35 cellular contexts compared by ENCODE assay signal in genomic region chr2:232540441-232541041, GRCh38. TPM values are rescaled to one million over a fixed set of nuclear protein-coding genes. Genes with fewer than 3 reads are reported as not detected.
A peak's percentile ranks its signal among the peaks of the same experiment; 100 is the strongest.
DNase-seq lines count a peak whose midpoint lies in the region; ATAC-seq, FAIRE-seq and TF ChIP-seq lines count a peak whose summit lies in the region.
"Had no signal": no experiment of that assay in that cellular context is flagged by ENCODE, and none has a peak within 500 bp of the region (broad histone marks: within the 10 kb centered on the region; RNA-seq: fewer than 3 reads in every experiment).

No MANE protein-coding gene starts in this region.

- CTCF ChIA-PET in MCF 10A (lab: Yijun Ruan, JAX) (no interaction called here), HEK293T (lab: Yijun Ruan, JAX) (no interaction called here)

- H3K9me3 Mint-ChIP-seq in MCF 10A (ENCODE audit: unreplicated experiment) = peaks cover 6% of the 10 kb centered on the region
- H3K9me3 Mint-ChIP-seq: natural killer cell had no signal

- H3K4me3 ChIP-seq in Peyer's patch (no peak overlapping the region), lower lobe of right lung (no peak overlapping the region), psoas muscle (peak overlapping the region; percentile 58), brain microvascular endothelial cell (ENCODE audit: low read depth, low read length) (no peak overlapping the region)
- H3K4me3 ChIP-seq: colonic mucosa, GM12878, HAP-1, left lung, ovary, SJSA1 had no signal

- H3K27ac ChIP-seq in Peyer's patch (no peak overlapping the region), lower lobe of right lung (no peak overlapping the region), psoas muscle (no peak overlapping the region), brain microvascular endothelial cell (no peak overlapping the region)
- H3K27ac ChIP-seq: colonic mucosa, epithelial cell of prostate, left lung, ovary, SJSA1 had no signal

- no peaks in the 10 kb centered on the region for H3K36me3 ChIP-seq in Peyer's patch
- H3K36me3 ChIP-seq in lower lobe of right lung = no peaks in the 10 kb centered on the region
- peaks cover 0 to 14% of the 10 kb centered on the region in 2 donors for H3K36me3 ChIP-seq in psoas muscle (ENCODE audit: insufficient read depth in 1 of 2, low read depth in 1 of 2)
- H3K36me3 ChIP-seq in brain microvascular endothelial cell (replicated peaks) = no peaks in the 10 kb centered on the region
- H3K36me3 ChIP-seq: colonic mucosa, left lung, ovary, SJSA1 had no signal

- no peak for TF ChIP-seq CTCF in D721Med (IDR thresholded peaks at IDR 0.05; ENCODE audit: insufficient read depth, missing control alignments)
- TF ChIP-seq CTCF in Peyer's patch (IDR thresholded peaks at IDR 0.05) = no peak
- TF ChIP-seq CTCF in lower lobe of right lung (IDR thresholded peaks at IDR 0.05) = no peak
- TF ChIP-seq CTCF in psoas muscle (IDR thresholded peaks at IDR 0.05) = no peak
- TF ChIP-seq CTCF in brain microvascular endothelial cell (IDR thresholded peaks at IDR 0.05; ENCODE audit: low read depth, low read length, missing control alignments) = no peak
- TF ChIP-seq CTCF in MCF 10A (IDR thresholded peaks at IDR 0.05; ENCODE audit: unreplicated experiment) = no peak

- H3K4me1 ChIP-seq in Peyer's patch (no peaks in the 10 kb centered on the region), lower lobe of right lung (no peaks in the 10 kb centered on the region), psoas muscle (peaks cover 16% of the 10 kb centered on the region)
- H3K4me1 ChIP-seq: colonic mucosa, HAP-1, SJSA1 had no signal

- no peak for FAIRE-seq in D721Med (lab: Jason Lieb, UNC)
- FAIRE-seq: GM12878 had no signal

- no peak for ATAC-seq in lower lobe of right lung
- ATAC-seq in psoas muscle = no peak
- ATAC-seq: GM12878, left lung, natural killer cell, right cardiac atrium had no signal

- TF ChIP-seq POLR2A in Peyer's patch (IDR thresholded peaks at IDR 0.05) = no peak

- peaks cover 6% of the 10 kb centered on the region for H3K36me3 Mint-ChIP-seq in MCF 10A (ENCODE audit: insufficient read depth, unreplicated experiment)
- H3K36me3 Mint-ChIP-seq: natural killer cell had no signal

- H3K27me3 Mint-ChIP-seq in MCF 10A (ENCODE audit: insufficient read depth, unreplicated experiment) = no peaks in the 10 kb centered on the region

- H3K4me3 Mint-ChIP-seq in MCF 10A (ENCODE audit: unreplicated experiment) = no peak overlapping the region
- H3K4me3 Mint-ChIP-seq: activated naive CD8-positive, alpha-beta T cell treated with anti-CD3 and anti-CD28 coated beads, Interleukin-2, amount 10 ng/mL, durations not matched to agents 7 days and 5 days; natural killer cell had no signal

- no TSS peak for BruUV-seq in MCF 10A (replicated peaks; lab: Mats Ljungman, UMichigan)

- 76 to 90% (median 84%) methylated on average over 17 of the region's 17 CpGs for WGBS in psoas muscle, 3 donors

- intact Hi-C loops in lower lobe of right lung (cut with DNase I) = no loop called here
- intact Hi-C loops in psoas muscle (cut with DNase I) = no loop called here
- intact Hi-C loops in MCF 10A (cut with micrococcal nuclease) = no loop called here

- DNase-seq in D721Med (ENCODE audit: insufficient read length, low spot score) (peak; percentile 14), Peyer's patch (peak in 2 of 3 donors; percentile 38 to 40), lower lobe of right lung (peak; percentile 43), psoas muscle (peak in 1 of 2 donors; percentile 48), iPS-NIHi7 (ENCODE audit: extremely low spot score) (no peak), brain microvascular endothelial cell (no peak), MCF 10A (ENCODE audit: unreplicated experiment) (no peak), HEK293T (ENCODE audit: extremely low spot score) (no peak)
- DNase-seq: activated CD4-positive, alpha-beta T cell treated with anti-CD3 and anti-CD28 coated beads for 4 hours; activated naive CD8-positive, alpha-beta T cell treated with anti-CD3 and anti-CD28 coated beads, Interleukin-2, amount 10 ng/mL, durations not matched to agents 7 days and 5 days; activated T-cell treated with anti-CD3 and anti-CD28 coated beads, Interleukin-2, amount 50 U/mL, for 1 hour; colonic mucosa; DMS153; effector CD8-positive, alpha-beta T cell; Kasumi-1; midbrain; natural killer cell; NCI-H1436 treated with DMSO at 0.1 percent for 48 hours; NCI-H748 treated with DMSO at 0.1 percent for 48 hours; stimulated activated CD4-positive, alpha-beta T cell treated with anti-CD3 and anti-CD28 coated beads, Interleukin-4, amount 100 ng/mL, for 24 hours; T-helper 9 cell had no signal

- in situ Hi-C loops in brain microvascular endothelial cell (cut with HindIII; ENCODE audit: low pct_ligation_motif_present, low sequenced_read_pairs) = no loop called here

- H3K27me3 ChIP-seq in Peyer's patch = no peaks in the 10 kb centered on the region
- H3K27me3 ChIP-seq in lower lobe of right lung (ENCODE audit: low read depth) = peaks cover 5% of the 10 kb centered on the region
- no peaks in the 10 kb centered on the region for H3K27me3 ChIP-seq in psoas muscle (ENCODE audit: insufficient read depth in 3 of 3, low read length in 2 of 3)
- no peaks in the 10 kb centered on the region for H3K27me3 ChIP-seq in brain microvascular endothelial cell (replicated peaks)
- H3K27me3 ChIP-seq: colonic mucosa, ovary, SJSA1 had no signal

- no peaks in the 10 kb centered on the region for H3K4me1 Mint-ChIP-seq in MCF 10A (ENCODE audit: insufficient read depth, unreplicated experiment)

- H3K27ac Mint-ChIP-seq in MCF 10A (ENCODE audit: low read depth, unreplicated experiment) = no peak overlapping the region
- H3K27ac Mint-ChIP-seq: activated naive CD8-positive, alpha-beta T cell treated with anti-CD3 and anti-CD28 coated beads, Interleukin-2, amount 10 ng/mL, durations not matched to agents 7 days and 5 days; natural killer cell had no signal

- H3K9me3 ChIP-seq in Peyer's patch (peaks cover 0 to 9% (median 2%) of the 10 kb centered on the region in 4 donors), lower lobe of right lung (no peaks in the 10 kb centered on the region), psoas muscle (no peaks in the 10 kb centered on the region)
- H3K9me3 ChIP-seq: colonic mucosa, HAP-1 had no signal

- POLR2A ChIA-PET in MCF 10A (lab: Yijun Ruan, JAX) (no interaction called here), HEK293T (lab: Yijun Ruan, JAX) (no interaction called here)

TF ChIP-seq in HEK293T, 16 proteins besides CTCF, POLR2A, EP300 and RAD21:
- TF ChIP-seq FOXK2 (IDR thresholded peaks at IDR 0.05) = no peak
- no peak for TF ChIP-seq FOXA1 (IDR thresholded peaks at IDR 0.05)
- TF ChIP-seq HDGF (IDR thresholded peaks at IDR 0.05; ENCODE audit: borderline replicate concordance) = no peak
- TF ChIP-seq CTBP1 (IDR thresholded peaks at IDR 0.05; ENCODE audit: borderline replicate concordance) = no peak
- no peak for TF ChIP-seq TARDBP (IDR thresholded peaks at IDR 0.05)

RNA-seq across cellular contexts. Expression of gene CHRNG, which starts 1.0 kb away (rescaled TPM):
- total RNA-seq in Peyer's patch = not detected
- total RNA-seq in lower lobe of right lung = not detected
- 10 to 100 TPM in 2 of 4 donors, 1 to 10 TPM in 2; 2.9 to 94.1 (median 17.2) TPM for total RNA-seq in psoas muscle
- polyA plus RNA-seq in psoas muscle = 1 to 10 TPM in 2 of 3 donors, under 1 TPM in 1; 0.68 to 7.3 (median 1.5) TPM
- total RNA-seq in MCF 10A (2022) = not detected in 2 replicates
- total RNA-seq: activated CD8-positive, alpha-beta memory T cell treated with anti-CD3 and anti-CD28 coated beads for 36 hours; activated naive CD8-positive, alpha-beta T cell treated with anti-CD3 and anti-CD28 coated beads, Interleukin-2, amount 10 ng/mL, durations not matched to agents 7 days and 5 days; aorta; colonic mucosa; glomerular endothelial cell; GM12878; left lung; natural killer cell; ovary; right cardiac atrium; SJSA1; subcutaneous adipose tissue; ureter had no signal
- polyA plus RNA-seq: AG04450, aorta, BJ, ovary, right cardiac atrium had no signal

RNA-seq across cellular contexts. Expression of gene TIGD1, which starts 9.8 kb away (rescaled TPM):
- total RNA-seq in Peyer's patch (10 to 100 TPM in 3 of 4 donors, 1 to 10 TPM in 1; 8.6 to 31.4 (median 13.4) TPM), lower lobe of right lung (3.7 TPM), psoas muscle (1 to 10 TPM; 2.3 to 4.9 (median 3.7) TPM), MCF 10A (2022) (4.9 and 5.2 TPM in 2 replicates)
- 1 to 10 TPM; 2.6 to 6.8 (median 6.4) TPM for polyA plus RNA-seq in psoas muscle

RNA-seq across cellular contexts. Expression of gene EIF4E2, which starts 9.9 kb away (rescaled TPM):
- total RNA-seq in Peyer's patch (10 to 100 TPM; 33.0 to 51.8 (median 44.1) TPM), lower lobe of right lung (68.1 TPM), psoas muscle (100 to 1,000 TPM in 1 of 4 donors, 10 to 100 TPM in 3; 76.1 to 136 (median 88.4) TPM), MCF 10A (2022) (51.7 and 52.8 TPM in 2 replicates)
- polyA plus RNA-seq in psoas muscle = 10 to 100 TPM; 39.6 to 85.2 (median 67.4) TPM

RNA-seq across cellular contexts. Expression of gene CHRND, which starts 14.6 kb away (rescaled TPM):
- total RNA-seq in Peyer's patch (not detected), lower lobe of right lung (not detected), psoas muscle (100 to 1,000 TPM in 2 of 4 donors, 10 to 100 TPM in 2; 58.8 to 300 (median 97.7) TPM), MCF 10A (2022) (not detected in 2 replicates)
- 10 to 100 TPM in 2 of 3 donors, 1 to 10 TPM in 1; 6.5 to 13.5 (median 12.5) TPM for polyA plus RNA-seq in psoas muscle
- total RNA-seq: activated CD8-positive, alpha-beta memory T cell treated with anti-CD3 and anti-CD28 coated beads for 36 hours; activated naive CD8-positive, alpha-beta T cell treated with anti-CD3 and anti-CD28 coated beads, Interleukin-2, amount 10 ng/mL, durations not matched to agents 7 days and 5 days; aorta; colonic mucosa; glomerular endothelial cell; GM12878; left lung; natural killer cell; SJSA1; subcutaneous adipose tissue; ureter had no signal
- polyA plus RNA-seq: AG04450, aorta, BJ, GM12878, ovary had no signal

RNA-seq across cellular contexts. Expression of gene PRSS56, which starts 20.4 kb away (rescaled TPM):
- total RNA-seq in Peyer's patch (not detected), lower lobe of right lung (not detected), psoas muscle (1 to 10 TPM; 2.0 to 5.0 (median 2.9) TPM), MCF 10A (2022) (not detected in 2 replicates)
- 1 to 10 TPM in 2 of 3 donors, under 1 TPM in 1; 0.82 to 3.2 (median 1.8) TPM for polyA plus RNA-seq in psoas muscle
- total RNA-seq: activated CD8-positive, alpha-beta memory T cell treated with anti-CD3 and anti-CD28 coated beads for 36 hours; activated naive CD8-positive, alpha-beta T cell treated with anti-CD3 and anti-CD28 coated beads, Interleukin-2, amount 10 ng/mL, durations not matched to agents 7 days and 5 days; aorta; colonic mucosa; glomerular endothelial cell; GM12878; left lung; natural killer cell; SJSA1; subcutaneous adipose tissue; ureter had no signal
- polyA plus RNA-seq: AG04450, aorta, BJ, GM12878, ovary had no signal

Comparison
In these comparisons a context has a peak if more than half of its experiments do, and no peak if none do; other contexts are left out.
1. DNase-seq: peak in D721Med (single experiment), Peyer's patch (2 of 3) and lower lobe of right lung (single experiment); none in iPS-NIHi7 (single experiment), brain microvascular endothelial cell (single experiment), MCF 10A (single experiment) and HEK293T (single experiment).